38 cellular contexts compared by ENCODE assay signal in the genomic region with DNA sequence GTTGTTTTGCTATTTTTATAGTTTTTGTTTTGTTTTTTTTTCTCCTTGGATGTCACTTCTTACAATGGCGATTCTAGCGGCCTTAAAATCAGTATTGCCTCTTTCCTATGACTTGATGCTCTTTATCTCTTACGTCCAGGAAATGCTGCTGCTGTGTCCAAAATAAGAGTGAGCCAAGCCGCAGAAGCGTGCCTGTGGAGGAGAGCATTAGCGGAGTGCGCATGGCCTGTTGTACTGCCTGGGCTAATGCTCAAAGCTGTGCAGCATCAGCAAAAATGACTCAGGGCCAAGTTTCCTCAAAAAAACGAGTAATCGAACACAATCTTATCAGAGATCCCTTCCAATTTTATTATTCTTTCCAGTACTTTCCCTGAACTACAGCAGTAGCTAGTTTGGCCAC. TPM values are rescaled to one million over a fixed set of nuclear protein-coding genes. Genes with fewer than 3 reads are reported as not detected.
"Had no signal": no experiment of that assay in that cellular context is flagged by ENCODE, and none has a peak within 500 bp of the region (broad histone marks: within the 10 kb centered on the region; RNA-seq: fewer than 3 reads in every experiment).

No MANE protein-coding gene starts in this region.

- DNase-seq: Kasumi-1, MG63, NCI-H1048, NCI-H1092 treated with DMSO at 0.1 percent for 48 hours, NCI-H1105 treated with DMSO at 0.1 percent for 48 hours, NCI-H1417, NCI-H1436, NCI-H146, NCI-H1694, NCI-H187, NCI-H1930, NCI-H2029 treated with DMSO at 0.1 percent for 48 hours, NCI-H2081 treated with DMSO at 0.1 percent for 48 hours, NCI-H2107, NCI-H2171, NCI-H226, NCI-H446 treated with DMSO at 0.1 percent for 48 hours, NCI-H510A, NCI-H524, NCI-H526, NCI-H69, NCI-H748 treated with DMSO at 0.1 percent for 48 hours, NCI-H82, PC-9, SHP77, SIG-M5, SJCRH30, SW 1271 had no signal

- H3K9me3 ChIP-seq: MG63, SJCRH30 had no signal

- H3K36me3 ChIP-seq: MG63, SJCRH30 had no signal

- H2AFZ ChIP-seq: PC-9 had no signal

- FAIRE-seq: RCC 7860 had no signal

- H3K4me3 ChIP-seq: MG63, PC-9, SJCRH30, SK-N-MC had no signal

- H3K4me2 ChIP-seq: PC-9 had no signal

- H3K27ac ChIP-seq: PC-9, RWPE1, SJCRH30, SK-N-MC had no signal

- ATAC-seq: Panc1, Right ventricle myocardium inferior, SK-N-SH treated with all-trans-retinoic acid at 6 μM for 48 hours had no signal

- H3K4me1 ChIP-seq: SJCRH30 had no signal

RNA-seq across cellular contexts. Expression of a gene that starts 18.5 kb away (rescaled TPM):
- total RNA-seq: M059J, OCI-LY7, PC-9, Right ventricle myocardium inferior, RPMI7951, SJCRH30, SK-MEL-5 had no signal
